ENCODE assay signal across 8 cellular contexts in the genomic region with DNA sequence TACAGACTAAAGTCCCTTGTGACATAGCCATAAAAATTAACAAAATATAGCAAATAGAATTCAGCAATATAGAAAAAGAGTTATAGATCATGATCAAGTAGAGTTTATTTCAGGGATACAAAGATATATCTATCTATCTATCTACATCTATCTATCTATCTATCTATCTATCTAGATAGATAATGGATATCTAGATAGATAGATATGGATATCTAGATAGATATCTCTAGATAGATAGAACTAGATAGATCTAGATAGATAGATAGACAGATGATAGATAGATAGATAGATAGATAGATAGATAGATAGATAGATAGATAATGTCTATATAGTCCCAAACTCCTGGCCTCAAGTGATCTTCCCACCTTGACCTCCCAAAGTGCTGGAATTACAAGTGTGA.
"Had no signal": no experiment of that assay in that cellular context is flagged by ENCODE, and none has a peak within 500 bp of the region (broad histone marks: within the 10 kb centered on the region; RNA-seq: fewer than 3 reads in every experiment).

No MANE protein-coding gene starts in this region.

- H3K9me3 Mint-ChIP-seq: HFFc6 had no signal

- ATAC-seq: HCT116 had no signal

- H3K27ac Mint-ChIP-seq: HFFc6 had no signal

- H3K4me3 Mint-ChIP-seq: HFFc6 had no signal

- FAIRE-seq: HTR-8/SVneo had no signal

- DNase-seq: GM23248, GOT3, H7, HFFc6, IMR-90, KBM-7 had no signal
